ENCODE assay signal across 8 cellular contexts in genomic region chr10:12484945-12485805, GRCh38.
DNase-seq lines count a peak whose midpoint lies in the region; ATAC-seq, FAIRE-seq and TF ChIP-seq lines count a peak whose summit lies in the region.

No MANE protein-coding gene starts in this region.

- H3K36me3 ChIP-seq in endodermal cell (ENCODE audit: control insufficient read depth, insufficient read depth, low read length), result no peaks in the 10 kb centered on the region
- H3K36me3 ChIP-seq in small intestine (ENCODE audit: control insufficient read depth in 2 of 2, insufficient read depth in 2 of 2, low read length in 2 of 2), result no peaks in the 10 kb centered on the region
- no peaks in the 10 kb centered on the region for H3K36me3 ChIP-seq in mammary epithelial cell (ENCODE audit: insufficient read depth, low read length)

- TF ChIP-seq CTCF in 22Rv1 (IDR thresholded peaks at IDR 0.05) (peak; percentile 38; the same call in 1 of the 2 replicates), endodermal cell (conservative IDR thresholded peaks at IDR 0.05) (peak; percentile 67), mammary epithelial cell (conservative IDR thresholded peaks at IDR 0.05 in 1 of 2, IDR thresholded peaks at IDR 0.05 in 1 of 2; ENCODE audit: extremely low read depth in 1 of 2, insufficient read depth in 1 of 2, low read depth in 1 of 2, low read length in 2 of 2) (no peak)

- H3K27ac Mint-ChIP-seq in T-helper 17 cell (peak overlapping the region; percentile 59), endodermal cell (peak overlapping the region; percentile 1)

- no peaks in the 10 kb centered on the region for H3K36me3 Mint-ChIP-seq in T-helper 17 cell (ENCODE audit: low read depth)
- peaks cover 2% of the 10 kb centered on the region for H3K36me3 Mint-ChIP-seq in endodermal cell (ENCODE audit: low read depth)

- CTCF ChIA-PET in mammary epithelial cell (lab: Charles Lee; ENCODE audit: low non-redundant PET), result no interaction called here

- H3K9ac ChIP-seq in endodermal cell (ENCODE audit: extremely low read depth, low read length, poor library complexity, severe bottlenecking), result no peak overlapping the region
- no peak overlapping the region for H3K9ac ChIP-seq in mammary epithelial cell (ENCODE audit: insufficient read depth, low read length)

- FAIRE-seq in small intestine (lab: Jason Lieb, UNC) (no peak), HTR-8/SVneo (lab: Jason Lieb, UNC) (no peak)

- in situ Hi-C loops in mammary epithelial cell (cut with MboI; ENCODE audit: low sequenced_read_pairs in 2 of 2), result no loop called here

- WGBS in endodermal cell (ENCODE audit: insufficient coverage in 1 of 2, insufficient read length in 1 of 2), 2 experiments, result 84 to 85% methylated on average over 16 to 26 of the region's 26 CpGs
- WGBS in small intestine, 3 donors, result 48 to 59% (median 53%) methylated on average over 26 of the region's 26 CpGs
- 83% methylated on average over 23 of the region's 26 CpGs for WGBS in mammary epithelial cell (ENCODE audit: low coverage, missing lambda C conversion rate)

- H3K27me3 Mint-ChIP-seq in T-helper 17 cell, result no peaks in the 10 kb centered on the region
- no peaks in the 10 kb centered on the region for H3K27me3 Mint-ChIP-seq in endodermal cell (ENCODE audit: insufficient read depth)

- H3K4me3 ChIP-seq in endodermal cell (ENCODE audit: low read length) (no peak overlapping the region), small intestine (ENCODE audit: low read depth in 1 of 2, low read length in 2 of 2) (no peak overlapping the region), mammary epithelial cell (replicated peaks in 1 of 3; ENCODE audit: insufficient read depth in 1 of 3, low read depth in 2 of 3, low read length in 3 of 3) (no peak overlapping the region)

- H3K4me2 ChIP-seq in mammary epithelial cell (ENCODE audit: insufficient read depth, low read depth, low read length), result no peak overlapping the region

- H3K4me1 ChIP-seq in endodermal cell (ENCODE audit: control insufficient read depth, insufficient read depth, low read length) (no peaks in the 10 kb centered on the region), small intestine (ENCODE audit: control insufficient read depth in 2 of 2, insufficient read depth in 1 of 2, low read depth in 1 of 2, low read length in 1 of 2) (peaks cover 0 to 2% of the 10 kb centered on the region in 2 donors), mammary epithelial cell (ENCODE audit: insufficient read depth, low read length) (no peaks in the 10 kb centered on the region)

- H3K9me3 Mint-ChIP-seq in endodermal cell, result peaks cover 17% of the 10 kb centered on the region

- BruUV-seq in mammary epithelial cell (replicated peaks; lab: Mats Ljungman, UMichigan), result no TSS peak

- DNase-seq in T-helper 17 cell (no peak), endodermal cell (peak; percentile 86), small intestine (peak; percentile 43), HTR-8/SVneo (ENCODE audit: insufficient read length, low spot score) (no peak), mammary epithelial cell (no peak)

- dilution Hi-C loops in mammary epithelial cell (cut with HindIII; ENCODE audit: low sequenced_read_pairs), result no loop called here

- H2AFZ ChIP-seq in mammary epithelial cell (ENCODE audit: low read depth, low read length), result no peak overlapping the region

- H3K27me3 ChIP-seq in endodermal cell (ENCODE audit: control insufficient read depth, insufficient read depth, low read length, poor library complexity, severe bottlenecking) (no peaks in the 10 kb centered on the region), small intestine (ENCODE audit: control insufficient read depth in 2 of 2, insufficient read depth in 2 of 2, low read length in 2 of 2) (no peaks in the 10 kb centered on the region), mammary epithelial cell (ENCODE audit: insufficient read depth, low read length) (no peaks in the 10 kb centered on the region)

- H3K27ac ChIP-seq in 22Rv1 (no peak overlapping the region), endodermal cell (ENCODE audit: low read depth, low read length) (no peak overlapping the region), small intestine (ENCODE audit: low read depth in 1 of 2, low read length in 1 of 2) (peak overlapping the region in 1 of 2 donors; percentile 70), mammary epithelial cell (ENCODE audit: insufficient read depth, low read depth, low read length) (no peak overlapping the region)

- H3K4me1 Mint-ChIP-seq in T-helper 17 cell (peaks cover 23% of the 10 kb centered on the region), endodermal cell (peaks cover 30% of the 10 kb centered on the region)

- H3K9me3 ChIP-seq in T-helper 17 cell (ENCODE audit: control insufficient read depth, low read length, poor library complexity, severe bottlenecking) (no peaks in the 10 kb centered on the region), endodermal cell (ENCODE audit: control insufficient read depth, low read length) (no peaks in the 10 kb centered on the region), small intestine (ENCODE audit: control insufficient read depth, low read depth) (no peaks in the 10 kb centered on the region), mammary epithelial cell (replicated peaks; ENCODE audit: insufficient read depth, low read length) (peaks cover 18% of the 10 kb centered on the region)

- intact Hi-C loops in mammary epithelial cell (cut with micrococcal nuclease), result no loop called here

- H3K79me2 ChIP-seq in mammary epithelial cell (ENCODE audit: insufficient read depth, low read length), result no peaks in the 10 kb centered on the region

- no peaks in the 10 kb centered on the region for H4K20me1 ChIP-seq in mammary epithelial cell (ENCODE audit: insufficient read depth, low read length)

- H3K4me3 Mint-ChIP-seq in T-helper 17 cell (peak overlapping the region; percentile 31), endodermal cell (no peak overlapping the region)

- ATAC-seq in GM18520 (IDR thresholded peaks at IDR 0.05; ENCODE audit: unreplicated experiment) (peak; percentile 50), HG03097 (IDR thresholded peaks at IDR 0.05; ENCODE audit: low FRiP score, unreplicated experiment) (peak; percentile 46), T-helper 17 cell (peak; percentile 73)

Comparison
In these comparisons a context has a peak if more than half of its experiments do, and no peak if none do; other contexts are left out.
1. CTCF ChIP-seq: peak in 22Rv1 (single experiment) and endodermal cell (single experiment); none in mammary epithelial cell (0 of 2).
2. DNase-seq: peak in endodermal cell (single experiment) and small intestine (single experiment); none in T-helper 17 cell (0 of 3), HTR-8/SVneo (single experiment) and mammary epithelial cell (single experiment).
3. Peak in every context shown above with its lines, with median percentiles within 50 percentile points of each other: ATAC-seq.